1 cellular context compared by ENCODE assay signal in the genomic region with DNA sequence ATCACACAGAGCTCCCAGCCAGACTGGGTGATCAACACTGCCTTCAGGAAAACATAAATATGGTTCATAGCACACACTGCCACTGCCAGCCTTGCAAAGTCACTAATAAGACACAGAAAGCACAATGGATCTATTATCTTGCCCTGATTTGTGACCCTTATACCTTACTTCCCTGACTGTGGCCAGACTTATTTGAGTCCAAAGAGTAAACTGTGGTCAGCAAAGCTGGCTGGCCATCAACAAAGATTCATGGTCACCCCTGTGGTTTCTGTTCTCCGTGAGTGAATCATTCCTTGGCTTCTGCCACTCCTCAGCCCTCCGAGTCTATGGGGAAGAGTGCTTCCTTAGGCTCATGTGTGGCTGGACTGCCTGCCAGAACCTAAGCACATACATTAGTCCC.
TF ChIP-seq lines count a peak whose summit lies in the region.

No MANE protein-coding gene starts in this region.

TF ChIP-seq in HepG2, 621 proteins besides CTCF, POLR2A, EP300 and RAD21 (continued from another document and continues in another):
- TF ChIP-seq, protein P1, sequence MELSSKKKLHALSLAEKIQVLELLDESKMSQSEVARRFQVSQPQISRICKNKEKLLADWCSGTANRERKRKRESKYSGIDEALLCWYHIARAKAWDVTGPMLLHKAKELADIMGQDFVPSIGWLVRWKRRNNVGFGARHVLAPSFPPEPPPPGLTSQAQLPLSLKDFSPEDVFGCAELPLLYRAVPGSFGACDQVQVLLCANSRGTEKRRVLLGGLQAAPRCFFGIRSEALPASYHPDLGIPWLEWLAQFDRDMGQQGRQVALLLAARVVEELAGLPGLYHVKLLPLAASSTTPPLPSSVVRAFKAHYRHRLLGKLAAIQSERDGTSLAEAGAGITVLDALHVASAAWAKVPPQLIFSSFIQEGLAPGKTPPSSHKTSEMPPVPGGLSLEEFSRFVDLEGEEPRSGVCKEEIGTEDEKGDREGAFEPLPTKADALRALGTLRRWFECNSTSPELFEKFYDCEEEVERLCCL (CRISPR knock-in tag; IDR thresholded peaks at IDR 0.05; ENCODE audit: borderline replicate concordance) = no peak
- no peak for TF ChIP-seq HES4 (CRISPR knock-in tag; IDR thresholded peaks at IDR 0.05; ENCODE audit: borderline replicate concordance)
- no peak for TF ChIP-seq ZNF17 (CRISPR knock-in tag; IDR thresholded peaks at IDR 0.05)
- no peak for TF ChIP-seq RELA (CRISPR knock-in tag; IDR thresholded peaks at IDR 0.05)
- no peak for TF ChIP-seq MAFK (conservative IDR thresholded peaks at IDR 0.05 in 1 of 2, IDR thresholded peaks at IDR 0.05 in 1 of 2; ENCODE audit: low read length in 2 of 2)
- TF ChIP-seq, protein P2, sequence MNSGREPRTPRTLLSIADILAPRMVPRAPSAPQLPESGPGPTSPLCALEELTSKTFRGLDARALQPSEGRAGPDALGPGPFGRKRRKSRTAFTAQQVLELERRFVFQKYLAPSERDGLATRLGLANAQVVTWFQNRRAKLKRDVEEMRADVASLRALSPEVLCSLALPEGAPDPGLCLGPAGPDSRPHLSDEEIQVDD (CRISPR knock-in tag; IDR thresholded peaks at IDR 0.05; ENCODE audit: borderline replicate concordance) = no peak
- TF ChIP-seq, protein P3, sequence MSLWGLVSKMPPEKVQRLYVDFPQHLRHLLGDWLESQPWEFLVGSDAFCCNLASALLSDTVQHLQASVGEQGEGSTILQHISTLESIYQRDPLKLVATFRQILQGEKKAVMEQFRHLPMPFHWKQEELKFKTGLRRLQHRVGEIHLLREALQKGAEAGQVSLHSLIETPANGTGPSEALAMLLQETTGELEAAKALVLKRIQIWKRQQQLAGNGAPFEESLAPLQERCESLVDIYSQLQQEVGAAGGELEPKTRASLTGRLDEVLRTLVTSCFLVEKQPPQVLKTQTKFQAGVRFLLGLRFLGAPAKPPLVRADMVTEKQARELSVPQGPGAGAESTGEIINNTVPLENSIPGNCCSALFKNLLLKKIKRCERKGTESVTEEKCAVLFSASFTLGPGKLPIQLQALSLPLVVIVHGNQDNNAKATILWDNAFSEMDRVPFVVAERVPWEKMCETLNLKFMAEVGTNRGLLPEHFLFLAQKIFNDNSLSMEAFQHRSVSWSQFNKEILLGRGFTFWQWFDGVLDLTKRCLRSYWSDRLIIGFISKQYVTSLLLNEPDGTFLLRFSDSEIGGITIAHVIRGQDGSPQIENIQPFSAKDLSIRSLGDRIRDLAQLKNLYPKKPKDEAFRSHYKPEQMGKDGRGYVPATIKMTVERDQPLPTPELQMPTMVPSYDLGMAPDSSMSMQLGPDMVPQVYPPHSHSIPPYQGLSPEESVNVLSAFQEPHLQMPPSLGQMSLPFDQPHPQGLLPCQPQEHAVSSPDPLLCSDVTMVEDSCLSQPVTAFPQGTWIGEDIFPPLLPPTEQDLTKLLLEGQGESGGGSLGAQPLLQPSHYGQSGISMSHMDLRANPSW (CRISPR knock-in tag; IDR thresholded peaks at IDR 0.05; ENCODE audit: borderline replicate concordance) = no peak
- TF ChIP-seq ZNF75D (CRISPR knock-in tag; IDR thresholded peaks at IDR 0.05; ENCODE audit: borderline replicate concordance) = no peak
- no peak for TF ChIP-seq FOXA1 (IDR thresholded peaks at IDR 0.05)
- TF ChIP-seq FOXA1 (CRISPR knock-in tag; IDR thresholded peaks at IDR 0.05) = no peak
- TF ChIP-seq ZNF557 (CRISPR knock-in tag; IDR thresholded peaks at IDR 0.05) = no peak
- TF ChIP-seq NPAS2 (CRISPR knock-in tag; IDR thresholded peaks at IDR 0.05; ENCODE audit: borderline replicate concordance) = no peak
- TF ChIP-seq EED (CRISPR knock-in tag; IDR thresholded peaks at IDR 0.05) = no peak
- no peak for TF ChIP-seq NFIC (IDR thresholded peaks at IDR 0.05; ENCODE audit: low read length)
- TF ChIP-seq NCOR1 (IDR thresholded peaks at IDR 0.05; ENCODE audit: borderline replicate concordance, low read length) = peak; percentile 65; the same call in 1 of the 2 replicates
- peak; percentile 49 for TF ChIP-seq GATAD2A (CRISPR knock-in tag; IDR thresholded peaks at IDR 0.05)
- no peak for TF ChIP-seq ZNF879 (CRISPR knock-in tag; IDR thresholded peaks at IDR 0.05)
- TF ChIP-seq, protein P4, sequence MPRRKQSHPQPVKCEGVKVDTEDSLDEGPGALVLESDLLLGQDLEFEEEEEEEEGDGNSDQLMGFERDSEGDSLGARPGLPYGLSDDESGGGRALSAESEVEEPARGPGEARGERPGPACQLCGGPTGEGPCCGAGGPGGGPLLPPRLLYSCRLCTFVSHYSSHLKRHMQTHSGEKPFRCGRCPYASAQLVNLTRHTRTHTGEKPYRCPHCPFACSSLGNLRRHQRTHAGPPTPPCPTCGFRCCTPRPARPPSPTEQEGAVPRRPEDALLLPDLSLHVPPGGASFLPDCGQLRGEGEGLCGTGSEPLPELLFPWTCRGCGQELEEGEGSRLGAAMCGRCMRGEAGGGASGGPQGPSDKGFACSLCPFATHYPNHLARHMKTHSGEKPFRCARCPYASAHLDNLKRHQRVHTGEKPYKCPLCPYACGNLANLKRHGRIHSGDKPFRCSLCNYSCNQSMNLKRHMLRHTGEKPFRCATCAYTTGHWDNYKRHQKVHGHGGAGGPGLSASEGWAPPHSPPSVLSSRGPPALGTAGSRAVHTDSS (CRISPR knock-in tag; conservative IDR thresholded peaks at IDR 0.05) = no peak
- TF ChIP-seq IKZF4 (CRISPR knock-in tag; IDR thresholded peaks at IDR 0.05; ENCODE audit: borderline replicate concordance, low read depth, not compliant biosample characterization) = no peak
- TF ChIP-seq HMG20B (CRISPR knock-in tag; conservative IDR thresholded peaks at IDR 0.05) = peak; percentile 75
- TF ChIP-seq RARA (CRISPR knock-in tag; IDR thresholded peaks at IDR 0.05) = 0 out of 2 replicates have a peak, but pooled peaks have one; percentile 41
- no peak for TF ChIP-seq STAT5B (CRISPR knock-in tag; IDR thresholded peaks at IDR 0.05)
- TF ChIP-seq ZNF891 (CRISPR knock-in tag; IDR thresholded peaks at IDR 0.05) = no peak
- TF ChIP-seq ZNF614 (CRISPR knock-in tag; IDR thresholded peaks at IDR 0.05; ENCODE audit: borderline replicate concordance) = no peak
- no peak for TF ChIP-seq ZNF335 (CRISPR knock-in tag; IDR thresholded peaks at IDR 0.05)
- TF ChIP-seq, protein P5, sequence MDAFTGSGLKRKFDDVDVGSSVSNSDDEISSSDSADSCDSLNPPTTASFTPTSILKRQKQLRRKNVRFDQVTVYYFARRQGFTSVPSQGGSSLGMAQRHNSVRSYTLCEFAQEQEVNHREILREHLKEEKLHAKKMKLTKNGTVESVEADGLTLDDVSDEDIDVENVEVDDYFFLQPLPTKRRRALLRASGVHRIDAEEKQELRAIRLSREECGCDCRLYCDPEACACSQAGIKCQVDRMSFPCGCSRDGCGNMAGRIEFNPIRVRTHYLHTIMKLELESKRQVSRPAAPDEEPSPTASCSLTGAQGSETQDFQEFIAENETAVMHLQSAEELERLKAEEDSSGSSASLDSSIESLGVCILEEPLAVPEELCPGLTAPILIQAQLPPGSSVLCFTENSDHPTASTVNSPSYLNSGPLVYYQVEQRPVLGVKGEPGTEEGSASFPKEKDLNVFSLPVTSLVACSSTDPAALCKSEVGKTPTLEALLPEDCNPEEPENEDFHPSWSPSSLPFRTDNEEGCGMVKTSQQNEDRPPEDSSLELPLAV (CRISPR knock-in tag; conservative IDR thresholded peaks at IDR 0.05; ENCODE audit: low read depth) = no peak
- TF ChIP-seq SALL2 (CRISPR knock-in tag; IDR thresholded peaks at IDR 0.05) = no peak
- TF ChIP-seq SATB2 (CRISPR knock-in tag; IDR thresholded peaks at IDR 0.05) = no peak
- TF ChIP-seq, protein P6, sequence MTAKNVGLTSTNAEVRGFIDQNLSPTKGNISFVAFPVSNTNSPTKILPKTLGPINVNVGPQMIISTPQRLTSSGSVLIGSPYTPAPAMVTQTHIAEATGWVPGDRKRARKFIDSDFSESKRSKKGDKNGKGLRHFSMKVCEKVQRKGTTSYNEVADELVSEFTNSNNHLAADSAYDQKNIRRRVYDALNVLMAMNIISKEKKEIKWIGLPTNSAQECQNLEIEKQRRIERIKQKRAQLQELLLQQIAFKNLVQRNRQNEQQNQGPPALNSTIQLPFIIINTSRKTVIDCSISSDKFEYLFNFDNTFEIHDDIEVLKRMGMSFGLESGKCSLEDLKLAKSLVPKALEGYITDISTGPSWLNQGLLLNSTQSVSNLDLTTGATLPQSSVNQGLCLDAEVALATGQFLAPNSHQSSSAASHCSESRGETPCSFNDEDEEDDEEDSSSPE (CRISPR knock-in tag; IDR thresholded peaks at IDR 0.05) = no peak
- TF ChIP-seq CREM (IDR thresholded peaks at IDR 0.05) = peak; percentile 18; the same call in 1 of the 2 replicates
- no peak for TF ChIP-seq CREM (CRISPR knock-in tag; IDR thresholded peaks at IDR 0.05)
- TF ChIP-seq ZNF441 (CRISPR knock-in tag; IDR thresholded peaks at IDR 0.05; ENCODE audit: borderline replicate concordance) = no peak
- TF ChIP-seq, protein P7, sequence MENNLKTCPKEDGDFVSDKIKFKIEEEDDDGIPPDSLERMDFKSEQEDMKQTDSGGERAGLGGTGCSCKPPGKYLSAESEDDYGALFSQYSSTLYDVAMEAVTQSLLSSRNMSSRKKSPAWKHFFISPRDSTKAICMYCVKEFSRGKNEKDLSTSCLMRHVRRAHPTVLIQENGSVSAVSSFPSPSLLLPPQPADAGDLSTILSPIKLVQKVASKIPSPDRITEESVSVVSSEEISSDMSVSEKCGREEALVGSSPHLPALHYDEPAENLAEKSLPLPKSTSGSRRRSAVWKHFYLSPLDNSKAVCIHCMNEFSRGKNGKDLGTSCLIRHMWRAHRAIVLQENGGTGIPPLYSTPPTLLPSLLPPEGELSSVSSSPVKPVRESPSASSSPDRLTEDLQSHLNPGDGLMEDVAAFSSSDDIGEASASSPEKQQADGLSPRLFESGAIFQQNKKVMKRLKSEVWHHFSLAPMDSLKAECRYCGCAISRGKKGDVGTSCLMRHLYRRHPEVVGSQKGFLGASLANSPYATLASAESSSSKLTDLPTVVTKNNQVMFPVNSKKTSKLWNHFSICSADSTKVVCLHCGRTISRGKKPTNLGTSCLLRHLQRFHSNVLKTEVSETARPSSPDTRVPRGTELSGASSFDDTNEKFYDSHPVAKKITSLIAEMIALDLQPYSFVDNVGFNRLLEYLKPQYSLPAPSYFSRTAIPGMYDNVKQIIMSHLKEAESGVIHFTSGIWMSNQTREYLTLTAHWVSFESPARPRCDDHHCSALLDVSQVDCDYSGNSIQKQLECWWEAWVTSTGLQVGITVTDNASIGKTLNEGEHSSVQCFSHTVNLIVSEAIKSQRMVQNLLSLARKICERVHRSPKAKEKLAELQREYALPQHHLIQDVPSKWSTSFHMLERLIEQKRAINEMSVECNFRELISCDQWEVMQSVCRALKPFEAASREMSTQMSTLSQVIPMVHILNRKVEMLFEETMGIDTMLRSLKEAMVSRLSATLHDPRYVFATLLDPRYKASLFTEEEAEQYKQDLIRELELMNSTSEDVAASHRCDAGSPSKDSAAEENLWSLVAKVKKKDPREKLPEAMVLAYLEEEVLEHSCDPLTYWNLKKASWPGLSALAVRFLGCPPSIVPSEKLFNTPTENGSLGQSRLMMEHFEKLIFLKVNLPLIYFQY (CRISPR knock-in tag; IDR thresholded peaks at IDR 0.05; ENCODE audit: borderline replicate concordance) = no peak
- peak; percentile 98 for TF ChIP-seq GFI1 (CRISPR knock-in tag; IDR thresholded peaks at IDR 0.05; ENCODE audit: borderline replicate concordance)
- TF ChIP-seq, protein P8, sequence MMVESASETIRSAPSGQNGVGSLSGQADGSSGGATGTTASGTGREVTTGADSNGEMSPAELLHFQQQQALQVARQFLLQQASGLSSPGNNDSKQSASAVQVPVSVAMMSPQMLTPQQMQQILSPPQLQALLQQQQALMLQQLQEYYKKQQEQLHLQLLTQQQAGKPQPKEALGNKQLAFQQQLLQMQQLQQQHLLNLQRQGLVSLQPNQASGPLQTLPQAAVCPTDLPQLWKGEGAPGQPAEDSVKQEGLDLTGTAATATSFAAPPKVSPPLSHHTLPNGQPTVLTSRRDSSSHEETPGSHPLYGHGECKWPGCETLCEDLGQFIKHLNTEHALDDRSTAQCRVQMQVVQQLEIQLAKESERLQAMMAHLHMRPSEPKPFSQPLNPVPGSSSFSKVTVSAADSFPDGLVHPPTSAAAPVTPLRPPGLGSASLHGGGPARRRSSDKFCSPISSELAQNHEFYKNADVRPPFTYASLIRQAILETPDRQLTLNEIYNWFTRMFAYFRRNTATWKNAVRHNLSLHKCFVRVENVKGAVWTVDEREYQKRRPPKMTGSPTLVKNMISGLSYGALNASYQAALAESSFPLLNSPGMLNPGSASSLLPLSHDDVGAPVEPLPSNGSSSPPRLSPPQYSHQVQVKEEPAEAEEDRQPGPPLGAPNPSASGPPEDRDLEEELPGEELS (CRISPR knock-in tag; IDR thresholded peaks at IDR 0.05) = 0 out of 2 replicates have a peak, but pooled peaks have one; percentile 17
- no peak for TF ChIP-seq ZMYM4 (CRISPR knock-in tag; IDR thresholded peaks at IDR 0.05)
- TF ChIP-seq ETV5 (CRISPR knock-in tag; IDR thresholded peaks at IDR 0.05; ENCODE audit: borderline replicate concordance) = no peak
- TF ChIP-seq, protein P9, sequence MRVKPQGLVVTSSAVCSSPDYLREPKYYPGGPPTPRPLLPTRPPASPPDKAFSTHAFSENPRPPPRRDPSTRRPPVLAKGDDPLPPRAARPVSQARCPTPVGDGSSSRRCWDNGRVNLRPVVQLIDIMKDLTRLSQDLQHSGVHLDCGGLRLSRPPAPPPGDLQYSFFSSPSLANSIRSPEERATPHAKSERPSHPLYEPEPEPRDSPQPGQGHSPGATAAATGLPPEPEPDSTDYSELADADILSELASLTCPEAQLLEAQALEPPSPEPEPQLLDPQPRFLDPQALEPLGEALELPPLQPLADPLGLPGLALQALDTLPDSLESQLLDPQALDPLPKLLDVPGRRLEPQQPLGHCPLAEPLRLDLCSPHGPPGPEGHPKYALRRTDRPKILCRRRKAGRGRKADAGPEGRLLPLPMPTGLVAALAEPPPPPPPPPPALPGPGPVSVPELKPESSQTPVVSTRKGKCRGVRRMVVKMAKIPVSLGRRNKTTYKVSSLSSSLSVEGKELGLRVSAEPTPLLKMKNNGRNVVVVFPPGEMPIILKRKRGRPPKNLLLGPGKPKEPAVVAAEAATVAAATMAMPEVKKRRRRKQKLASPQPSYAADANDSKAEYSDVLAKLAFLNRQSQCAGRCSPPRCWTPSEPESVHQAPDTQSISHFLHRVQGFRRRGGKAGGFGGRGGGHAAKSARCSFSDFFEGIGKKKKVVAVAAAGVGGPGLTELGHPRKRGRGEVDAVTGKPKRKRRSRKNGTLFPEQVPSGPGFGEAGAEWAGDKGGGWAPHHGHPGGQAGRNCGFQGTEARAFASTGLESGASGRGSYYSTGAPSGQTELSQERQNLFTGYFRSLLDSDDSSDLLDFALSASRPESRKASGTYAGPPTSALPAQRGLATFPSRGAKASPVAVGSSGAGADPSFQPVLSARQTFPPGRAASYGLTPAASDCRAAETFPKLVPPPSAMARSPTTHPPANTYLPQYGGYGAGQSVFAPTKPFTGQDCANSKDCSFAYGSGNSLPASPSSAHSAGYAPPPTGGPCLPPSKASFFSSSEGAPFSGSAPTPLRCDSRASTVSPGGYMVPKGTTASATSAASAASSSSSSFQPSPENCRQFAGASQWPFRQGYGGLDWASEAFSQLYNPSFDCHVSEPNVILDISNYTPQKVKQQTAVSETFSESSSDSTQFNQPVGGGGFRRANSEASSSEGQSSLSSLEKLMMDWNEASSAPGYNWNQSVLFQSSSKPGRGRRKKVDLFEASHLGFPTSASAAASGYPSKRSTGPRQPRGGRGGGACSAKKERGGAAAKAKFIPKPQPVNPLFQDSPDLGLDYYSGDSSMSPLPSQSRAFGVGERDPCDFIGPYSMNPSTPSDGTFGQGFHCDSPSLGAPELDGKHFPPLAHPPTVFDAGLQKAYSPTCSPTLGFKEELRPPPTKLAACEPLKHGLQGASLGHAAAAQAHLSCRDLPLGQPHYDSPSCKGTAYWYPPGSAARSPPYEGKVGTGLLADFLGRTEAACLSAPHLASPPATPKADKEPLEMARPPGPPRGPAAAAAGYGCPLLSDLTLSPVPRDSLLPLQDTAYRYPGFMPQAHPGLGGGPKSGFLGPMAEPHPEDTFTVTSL (CRISPR knock-in tag; IDR thresholded peaks at IDR 0.05; ENCODE audit: borderline replicate concordance) = peak; percentile 71
- no peak for TF ChIP-seq JDP2 (CRISPR knock-in tag; IDR thresholded peaks at IDR 0.05; ENCODE audit: borderline replicate concordance)
- TF ChIP-seq HDAC1 (CRISPR knock-in tag; IDR thresholded peaks at IDR 0.05) = peak; percentile 47; the same call in 1 of the 2 replicates
